Comparison of ENCODE assay signal across 15 cellular contexts in genomic region chr5:52767766-52768480, GRCh38. TPM values are rescaled to one million over a fixed set of nuclear protein-coding genes. Genes with fewer than 3 reads are reported as not detected.
DNase-seq lines count a peak whose midpoint lies in the region; ATAC-seq and TF ChIP-seq lines count a peak whose summit lies in the region.
"Had no signal": no experiment of that assay in that cellular context is flagged by ENCODE, and none has a peak within 500 bp of the region (broad histone marks: within the 10 kb centered on the region; RNA-seq: fewer than 3 reads in every experiment).

No MANE protein-coding gene starts in this region.

- peaks cover 14% of the 10 kb centered on the region for H3K4me1 Mint-ChIP-seq in activated T-helper 17 cell treated with anti-CD3 and anti-CD28 coated beads, Interleukin-2, amount 50 U/mL, for 72 hours

- H3K9me3 Mint-ChIP-seq in activated T-helper 17 cell treated with anti-CD3 and anti-CD28 coated beads, Interleukin-2, amount 50 U/mL, for 72 hours: no peaks in the 10 kb centered on the region

- no peak for TF ChIP-seq CTCF in GM13976 (IDR thresholded peaks at IDR 0.05; ENCODE audit: borderline replicate concordance, control extremely low read depth, extremely low read depth, insufficient read depth, missing control alignments)

- no peaks in the 10 kb centered on the region for H3K27me3 Mint-ChIP-seq in activated T-helper 17 cell treated with anti-CD3 and anti-CD28 coated beads, Interleukin-2, amount 50 U/mL, for 72 hours

- DNase-seq in GM13976 (ENCODE audit: low spot score): peak; percentile 10
- DNase-seq in stimulated activated CD4-positive, alpha-beta T cell treated with anti-CD3 and anti-CD28 coated beads, Interleukin-1b, Interleukin-23, amount 100 ng/mL, for 48 hours: no peak
- DNase-seq in NCI-H1930 (lab: John Stamatoyannopoulos, UW): no peak
- DNase-seq: activated CD4-positive, alpha-beta T cell treated with anti-CD3 and anti-CD28 coated beads, Interleukin-2, amount 50 U/mL, for 4 hours; CD4-positive, alpha-beta memory T cell; mesendoderm; NCI-H1694 treated with DMSO at 0.1 percent for 48 hours; NCI-H524; PC-9; stimulated activated CD4-positive, alpha-beta T cell treated with anti-CD3 and anti-CD28 coated beads, Interleukin-2, amount 100 ng/mL, for 24 hours had no signal

- peak; percentile 30 for ATAC-seq in GM19463 (IDR thresholded peaks at IDR 0.05; ENCODE audit: unreplicated experiment)
- peak; percentile 40 for ATAC-seq in HG02840 (IDR thresholded peaks at IDR 0.05; ENCODE audit: low FRiP score, unreplicated experiment)
- ATAC-seq in HG03565 (IDR thresholded peaks at IDR 0.05; ENCODE audit: unreplicated experiment): peak; percentile 44
- ATAC-seq in HG03196 (IDR thresholded peaks at IDR 0.05; ENCODE audit: unreplicated experiment): no peak
- ATAC-seq in activated T-helper 17 cell treated with anti-CD3 and anti-CD28 coated beads, Interleukin-2, amount 50 U/mL, for 72 hours (replicated peaks): no peak

- in situ Hi-C loops in GM13976 (cut with MboI; ENCODE audit: low sequenced_read_pairs, unreplicated experiment): no loop called here

- no peak overlapping the region for H3K4me3 Mint-ChIP-seq in activated T-helper 17 cell treated with anti-CD3 and anti-CD28 coated beads, Interleukin-2, amount 50 U/mL, for 72 hours
- H3K4me3 Mint-ChIP-seq: CD4-positive, alpha-beta memory T cell had no signal

- H3K36me3 Mint-ChIP-seq in activated T-helper 17 cell treated with anti-CD3 and anti-CD28 coated beads, Interleukin-2, amount 50 U/mL, for 72 hours (ENCODE audit: low read depth): no peaks in the 10 kb centered on the region
- H3K36me3 Mint-ChIP-seq: CD4-positive, alpha-beta memory T cell had no signal

- no peak overlapping the region for H3K27ac Mint-ChIP-seq in activated T-helper 17 cell treated with anti-CD3 and anti-CD28 coated beads, Interleukin-2, amount 50 U/mL, for 72 hours

RNA-seq across cellular contexts. Expression of gene ITGA1, which starts 19.8 kb away (rescaled TPM):
- total RNA-seq in activated T-helper 17 cell treated with anti-CD3 and anti-CD28 coated beads, Interleukin-2, amount 50 U/mL, for 72 hours: 10 to 100 TPM in 1 of 2 donors, 1 to 10 TPM in 1; 3.1 to 14.9 TPM

RNA-seq across cellular contexts. Expression of gene PELO, which starts 19.8 kb away (rescaled TPM):
- total RNA-seq in activated T-helper 17 cell treated with anti-CD3 and anti-CD28 coated beads, Interleukin-2, amount 50 U/mL, for 72 hours: 10 to 100 TPM; 22.9 to 35.0 TPM

Comparison
In these comparisons a context has a peak if more than half of its experiments do, and no peak if none do; other contexts are left out.
1. ATAC-seq: peak in GM19463 (single experiment), HG02840 (single experiment) and HG03565 (single experiment); none in HG03196 (single experiment) and activated T-helper 17 cell treated with anti-CD3 and anti-CD28 coated beads, Interleukin-2, amount 50 U/mL, for 72 hours (single experiment).